ENCODE assay signal across 1 cellular context in the genomic region with DNA sequence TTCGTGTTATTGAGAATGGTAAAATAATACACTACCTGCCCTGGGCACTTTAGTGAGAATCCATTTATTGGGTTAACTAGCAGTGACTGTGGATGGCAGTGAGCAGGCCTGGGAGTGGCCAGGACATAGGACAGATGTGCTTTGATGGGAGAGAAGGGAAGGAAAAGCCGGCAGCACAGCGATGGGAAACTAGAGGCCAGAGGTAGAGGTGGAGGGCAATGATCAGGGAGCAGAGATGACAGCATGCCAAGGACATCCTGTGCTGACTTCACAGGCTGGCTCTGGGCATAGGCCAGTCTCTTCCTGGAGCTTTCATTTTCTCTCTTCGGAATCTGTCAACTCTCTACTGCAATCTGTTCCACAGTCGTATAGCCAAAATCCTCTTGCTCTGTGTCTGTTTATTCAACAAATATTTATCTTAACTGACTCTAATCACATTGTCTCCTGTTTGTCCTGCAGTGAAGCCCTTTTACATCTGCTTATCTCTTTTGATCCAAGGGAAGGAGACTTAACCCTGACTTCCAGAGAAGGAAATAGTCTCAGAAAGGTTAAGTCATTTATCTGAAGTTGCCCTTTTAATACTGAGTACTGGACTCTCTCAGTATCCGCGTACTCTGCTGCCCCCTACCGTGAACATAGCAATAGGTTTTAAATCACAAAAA.
TF ChIP-seq lines count a peak whose summit lies in the region.

No MANE protein-coding gene starts in this region.

TF ChIP-seq in HepG2, 621 proteins besides CTCF, POLR2A, EP300 and RAD21 (continued from another document and continues in another):
- TF ChIP-seq HDAC1 (CRISPR knock-in tag; IDR thresholded peaks at IDR 0.05) (peak; percentile 49; the same call in 1 of the 2 replicates), ZNF607 (CRISPR knock-in tag; IDR thresholded peaks at IDR 0.05; ENCODE audit: borderline replicate concordance) (peak; percentile 71; the same call in 1 of the 2 replicates), TP53 (CRISPR knock-in tag; conservative IDR thresholded peaks at IDR 0.05) (no peak), MAZ (IDR thresholded peaks at IDR 0.05; ENCODE audit: borderline replicate concordance, low read depth, low read length) (no peak), MAZ (CRISPR knock-in tag; IDR thresholded peaks at IDR 0.05; ENCODE audit: low read depth) (0 out of 2 replicates have a peak, but pooled peaks have one; percentile 44), ZFP90 (CRISPR knock-in tag; IDR thresholded peaks at IDR 0.05; ENCODE audit: borderline replicate concordance) (no peak), XRCC5 (optimal IDR thresholded peaks at IDR 0.05; ENCODE audit: low read length) (peak; percentile 44), PRDM15 (CRISPR knock-in tag; IDR thresholded peaks at IDR 0.05) (no peak), BRCA1 (CRISPR knock-in tag; IDR thresholded peaks at IDR 0.05) (no peak), ZMAT3 (CRISPR knock-in tag; conservative IDR thresholded peaks at IDR 0.05) (peak; percentile 64; the same call in 1 of the 2 replicates), ZNF18 (CRISPR knock-in tag; IDR thresholded peaks at IDR 0.05; ENCODE audit: insufficient replicate concordance) (peak; percentile 15), ZNF282 (IDR thresholded peaks at IDR 0.05; ENCODE audit: partially characterized antibody) (no peak), EZH2 (conservative IDR thresholded peaks at IDR 0.05; ENCODE audit: low read depth, low read length) (no peak), ATAD3A (CRISPR knock-in tag; IDR thresholded peaks at IDR 0.05) (no peak), ZNF558 (CRISPR knock-in tag; IDR thresholded peaks at IDR 0.05; ENCODE audit: borderline replicate concordance) (no peak), ZNF207 (IDR thresholded peaks at IDR 0.05; ENCODE audit: borderline replicate concordance) (no peak), ZNF775 (CRISPR knock-in tag; IDR thresholded peaks at IDR 0.05; ENCODE audit: borderline replicate concordance) (no peak), ZNF567 (CRISPR knock-in tag; IDR thresholded peaks at IDR 0.05; ENCODE audit: borderline replicate concordance) (no peak), TGIF2 (CRISPR knock-in tag; IDR thresholded peaks at IDR 0.05) (peak; percentile 46; the same call in 1 of the 2 replicates)
- TF ChIP-seq, protein P1, sequence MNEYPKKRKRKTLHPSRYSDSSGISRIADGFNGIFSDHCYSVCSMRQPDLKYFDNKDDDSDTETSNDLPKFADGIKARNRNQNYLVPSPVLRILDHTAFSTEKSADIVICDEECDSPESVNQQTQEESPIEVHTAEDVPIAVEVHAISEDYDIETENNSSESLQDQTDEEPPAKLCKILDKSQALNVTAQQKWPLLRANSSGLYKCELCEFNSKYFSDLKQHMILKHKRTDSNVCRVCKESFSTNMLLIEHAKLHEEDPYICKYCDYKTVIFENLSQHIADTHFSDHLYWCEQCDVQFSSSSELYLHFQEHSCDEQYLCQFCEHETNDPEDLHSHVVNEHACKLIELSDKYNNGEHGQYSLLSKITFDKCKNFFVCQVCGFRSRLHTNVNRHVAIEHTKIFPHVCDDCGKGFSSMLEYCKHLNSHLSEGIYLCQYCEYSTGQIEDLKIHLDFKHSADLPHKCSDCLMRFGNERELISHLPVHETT (CRISPR knock-in tag; conservative IDR thresholded peaks at IDR 0.05) = no peak
- TF ChIP-seq, protein P2, sequence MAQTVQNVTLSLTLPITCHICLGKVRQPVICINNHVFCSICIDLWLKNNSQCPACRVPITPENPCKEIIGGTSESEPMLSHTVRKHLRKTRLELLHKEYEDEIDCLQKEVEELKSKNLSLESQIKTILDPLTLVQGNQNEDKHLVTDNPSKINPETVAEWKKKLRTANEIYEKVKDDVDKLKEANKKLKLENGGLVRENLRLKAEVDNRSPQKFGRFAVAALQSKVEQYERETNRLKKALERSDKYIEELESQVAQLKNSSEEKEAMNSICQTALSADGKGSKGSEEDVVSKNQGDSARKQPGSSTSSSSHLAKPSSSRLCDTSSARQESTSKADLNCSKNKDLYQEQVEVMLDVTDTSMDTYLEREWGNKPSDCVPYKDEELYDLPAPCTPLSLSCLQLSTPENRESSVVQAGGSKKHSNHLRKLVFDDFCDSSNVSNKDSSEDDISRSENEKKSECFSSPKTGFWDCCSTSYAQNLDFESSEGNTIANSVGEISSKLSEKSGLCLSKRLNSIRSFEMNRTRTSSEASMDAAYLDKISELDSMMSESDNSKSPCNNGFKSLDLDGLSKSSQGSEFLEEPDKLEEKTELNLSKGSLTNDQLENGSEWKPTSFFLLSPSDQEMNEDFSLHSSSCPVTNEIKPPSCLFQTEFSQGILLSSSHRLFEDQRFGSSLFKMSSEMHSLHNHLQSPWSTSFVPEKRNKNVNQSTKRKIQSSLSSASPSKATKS (CRISPR knock-in tag; IDR thresholded peaks at IDR 0.05) = no peak
- TF ChIP-seq, protein P3, sequence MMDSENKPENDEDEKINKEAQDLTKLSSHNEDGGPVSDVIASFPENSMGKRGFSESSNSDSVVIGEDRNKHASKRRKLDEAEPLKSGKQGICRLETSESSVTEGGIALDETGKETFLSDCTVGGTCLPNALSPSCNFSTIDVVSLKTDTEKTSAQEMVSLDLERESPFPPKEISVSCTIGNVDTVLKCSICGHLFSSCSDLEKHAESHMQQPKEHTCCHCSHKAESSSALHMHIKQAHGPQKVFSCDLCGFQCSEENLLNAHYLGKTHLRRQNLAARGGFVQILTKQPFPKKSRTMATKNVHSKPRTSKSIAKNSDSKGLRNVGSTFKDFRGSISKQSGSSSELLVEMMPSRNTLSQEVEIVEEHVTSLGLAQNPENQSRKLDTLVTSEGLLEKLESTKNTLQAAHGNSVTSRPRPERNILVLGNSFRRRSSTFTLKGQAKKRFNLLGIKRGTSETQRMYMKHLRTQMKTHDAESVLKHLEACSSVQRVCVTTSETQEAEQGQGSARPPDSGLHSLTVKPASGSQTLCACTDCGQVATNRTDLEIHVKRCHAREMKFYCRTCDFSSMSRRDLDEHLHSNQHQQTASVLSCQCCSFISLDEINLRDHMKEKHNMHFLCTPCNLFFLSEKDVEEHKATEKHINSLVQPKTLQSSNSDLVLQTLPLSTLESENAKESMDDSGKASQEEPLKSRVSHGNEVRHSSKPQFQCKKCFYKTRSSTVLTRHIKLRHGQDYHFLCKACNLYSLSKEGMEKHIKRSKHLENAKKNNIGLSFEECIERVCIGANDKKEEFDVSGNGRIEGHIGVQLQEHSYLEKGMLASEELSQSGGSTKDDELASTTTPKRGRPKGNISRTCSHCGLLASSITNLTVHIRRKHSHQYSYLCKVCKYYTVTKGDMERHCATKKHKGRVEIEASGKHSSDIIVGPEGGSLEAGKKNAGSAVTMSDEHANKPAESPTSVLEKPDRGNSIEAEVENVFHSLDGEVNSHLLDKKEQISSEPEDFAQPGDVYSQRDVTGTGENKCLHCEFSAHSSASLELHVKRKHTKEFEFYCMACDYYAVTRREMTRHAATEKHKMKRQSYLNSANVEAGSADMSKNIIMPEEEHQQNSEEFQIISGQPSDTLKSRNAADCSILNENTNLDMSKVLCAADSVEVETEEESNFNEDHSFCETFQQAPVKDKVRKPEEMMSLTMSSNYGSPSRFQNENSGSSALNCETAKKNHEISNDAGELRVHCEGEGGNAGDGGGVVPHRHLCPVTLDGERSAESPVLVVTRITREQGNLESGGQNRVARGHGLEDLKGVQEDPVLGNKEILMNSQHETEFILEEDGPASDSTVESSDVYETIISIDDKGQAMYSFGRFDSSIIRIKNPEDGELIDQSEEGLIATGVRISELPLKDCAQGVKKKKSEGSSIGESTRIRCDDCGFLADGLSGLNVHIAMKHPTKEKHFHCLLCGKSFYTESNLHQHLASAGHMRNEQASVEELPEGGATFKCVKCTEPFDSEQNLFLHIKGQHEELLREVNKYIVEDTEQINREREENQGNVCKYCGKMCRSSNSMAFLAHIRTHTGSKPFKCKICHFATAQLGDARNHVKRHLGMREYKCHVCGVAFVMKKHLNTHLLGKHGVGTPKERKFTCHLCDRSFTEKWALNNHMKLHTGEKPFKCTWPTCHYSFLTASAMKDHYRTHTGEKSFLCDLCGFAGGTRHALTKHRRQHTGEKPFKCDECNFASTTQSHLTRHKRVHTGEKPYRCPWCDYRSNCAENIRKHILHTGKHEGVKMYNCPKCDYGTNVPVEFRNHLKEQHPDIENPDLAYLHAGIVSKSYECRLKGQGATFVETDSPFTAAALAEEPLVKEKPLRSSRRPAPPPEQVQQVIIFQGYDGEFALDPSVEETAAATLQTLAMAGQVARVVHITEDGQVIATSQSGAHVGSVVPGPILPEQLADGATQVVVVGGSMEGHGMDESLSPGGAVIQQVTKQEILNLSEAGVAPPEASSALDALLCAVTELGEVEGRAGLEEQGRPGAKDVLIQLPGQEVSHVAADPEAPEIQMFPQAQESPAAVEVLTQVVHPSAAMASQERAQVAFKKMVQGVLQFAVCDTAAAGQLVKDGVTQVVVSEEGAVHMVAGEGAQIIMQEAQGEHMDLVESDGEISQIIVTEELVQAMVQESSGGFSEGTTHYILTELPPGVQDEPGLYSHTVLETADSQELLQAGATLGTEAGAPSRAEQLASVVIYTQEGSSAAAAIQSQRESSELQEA (CRISPR knock-in tag; IDR thresholded peaks at IDR 0.05; ENCODE audit: not compliant biosample characterization) = no peak
- TF ChIP-seq, protein P4, sequence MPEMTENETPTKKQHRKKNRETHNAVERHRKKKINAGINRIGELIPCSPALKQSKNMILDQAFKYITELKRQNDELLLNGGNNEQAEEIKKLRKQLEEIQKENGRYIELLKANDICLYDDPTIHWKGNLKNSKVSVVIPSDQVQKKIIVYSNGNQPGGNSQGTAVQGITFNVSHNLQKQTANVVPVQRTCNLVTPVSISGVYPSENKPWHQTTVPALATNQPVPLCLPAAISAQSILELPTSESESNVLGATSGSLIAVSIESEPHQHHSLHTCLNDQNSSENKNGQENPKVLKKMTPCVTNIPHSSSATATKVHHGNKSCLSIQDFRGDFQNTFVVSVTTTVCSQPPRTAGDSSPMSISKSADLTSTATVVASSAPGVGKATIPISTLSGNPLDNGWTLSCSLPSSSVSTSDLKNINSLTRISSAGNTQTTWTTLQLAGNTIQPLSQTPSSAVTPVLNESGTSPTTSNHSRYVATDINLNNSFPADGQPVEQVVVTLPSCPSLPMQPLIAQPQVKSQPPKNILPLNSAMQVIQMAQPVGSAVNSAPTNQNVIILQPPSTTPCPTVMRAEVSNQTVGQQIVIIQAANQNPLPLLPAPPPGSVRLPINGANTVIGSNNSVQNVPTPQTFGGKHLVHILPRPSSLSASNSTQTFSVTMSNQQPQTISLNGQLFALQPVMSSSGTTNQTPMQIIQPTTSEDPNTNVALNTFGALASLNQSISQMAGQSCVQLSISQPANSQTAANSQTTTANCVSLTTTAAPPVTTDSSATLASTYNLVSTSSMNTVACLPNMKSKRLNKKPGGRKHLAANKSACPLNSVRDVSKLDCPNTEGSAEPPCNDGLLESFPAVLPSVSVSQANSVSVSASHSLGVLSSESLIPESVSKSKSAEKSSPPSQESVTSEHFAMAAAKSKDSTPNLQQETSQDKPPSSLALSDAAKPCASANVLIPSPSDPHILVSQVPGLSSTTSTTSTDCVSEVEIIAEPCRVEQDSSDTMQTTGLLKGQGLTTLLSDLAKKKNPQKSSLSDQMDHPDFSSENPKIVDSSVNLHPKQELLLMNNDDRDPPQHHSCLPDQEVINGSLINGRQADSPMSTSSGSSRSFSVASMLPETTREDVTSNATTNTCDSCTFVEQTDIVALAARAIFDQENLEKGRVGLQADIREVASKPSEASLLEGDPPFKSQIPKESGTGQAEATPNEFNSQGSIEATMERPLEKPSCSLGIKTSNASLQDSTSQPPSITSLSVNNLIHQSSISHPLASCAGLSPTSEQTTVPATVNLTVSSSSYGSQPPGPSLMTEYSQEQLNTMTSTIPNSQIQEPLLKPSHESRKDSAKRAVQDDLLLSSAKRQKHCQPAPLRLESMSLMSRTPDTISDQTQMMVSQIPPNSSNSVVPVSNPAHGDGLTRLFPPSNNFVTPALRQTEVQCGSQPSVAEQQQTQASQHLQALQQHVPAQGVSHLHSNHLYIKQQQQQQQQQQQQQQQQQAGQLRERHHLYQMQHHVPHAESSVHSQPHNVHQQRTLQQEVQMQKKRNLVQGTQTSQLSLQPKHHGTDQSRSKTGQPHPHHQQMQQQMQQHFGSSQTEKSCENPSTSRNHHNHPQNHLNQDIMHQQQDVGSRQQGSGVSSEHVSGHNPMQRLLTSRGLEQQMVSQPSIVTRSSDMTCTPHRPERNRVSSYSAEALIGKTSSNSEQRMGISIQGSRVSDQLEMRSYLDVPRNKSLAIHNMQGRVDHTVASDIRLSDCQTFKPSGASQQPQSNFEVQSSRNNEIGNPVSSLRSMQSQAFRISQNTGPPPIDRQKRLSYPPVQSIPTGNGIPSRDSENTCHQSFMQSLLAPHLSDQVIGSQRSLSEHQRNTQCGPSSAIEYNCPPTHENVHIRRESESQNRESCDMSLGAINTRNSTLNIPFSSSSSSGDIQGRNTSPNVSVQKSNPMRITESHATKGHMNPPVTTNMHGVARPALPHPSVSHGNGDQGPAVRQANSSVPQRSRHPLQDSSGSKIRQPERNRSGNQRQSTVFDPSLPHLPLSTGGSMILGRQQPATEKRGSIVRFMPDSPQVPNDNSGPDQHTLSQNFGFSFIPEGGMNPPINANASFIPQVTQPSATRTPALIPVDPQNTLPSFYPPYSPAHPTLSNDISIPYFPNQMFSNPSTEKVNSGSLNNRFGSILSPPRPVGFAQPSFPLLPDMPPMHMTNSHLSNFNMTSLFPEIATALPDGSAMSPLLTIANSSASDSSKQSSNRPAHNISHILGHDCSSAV (CRISPR knock-in tag; IDR thresholded peaks at IDR 0.05; ENCODE audit: borderline replicate concordance) = no peak
